In genomic region chr11:47125083-47125482, GRCh38 we compare ENCODE assay signal across 17 cellular contexts. TPM values are rescaled to one million over a fixed set of nuclear protein-coding genes. Genes with fewer than 3 reads are reported as not detected.
A peak's percentile ranks its signal among the peaks of the same experiment; 100 is the strongest.
DNase-seq lines count a peak whose midpoint lies in the region; ATAC-seq and TF ChIP-seq lines count a peak whose summit lies in the region.
"Had no signal": no experiment of that assay in that cellular context is flagged by ENCODE, and none has a peak within 500 bp of the region (broad histone marks: within the 10 kb centered on the region; RNA-seq: fewer than 3 reads in every experiment).

No MANE protein-coding gene starts in this region.

- H3K4me3 Mint-ChIP-seq in HFFc6 (no peak overlapping the region), nephron progenitor cell (no peak overlapping the region)
- H3K4me3 Mint-ChIP-seq: CD14-positive monocyte; CD8-positive, alpha-beta T cell had no signal

- H3K9me3 Mint-ChIP-seq in HFFc6 (no peaks in the 10 kb centered on the region), nephron progenitor cell (no peaks in the 10 kb centered on the region)
- H3K9me3 Mint-ChIP-seq: CD14-positive monocyte; CD8-positive, alpha-beta T cell had no signal

- H4K20me1 ChIP-seq in SK-N-SH (ENCODE audit: insufficient read depth): no peaks in the 10 kb centered on the region

- no peaks in the 10 kb centered on the region for H3K36me3 ChIP-seq in SK-N-SH (replicated peaks in 1 of 2; ENCODE audit: control insufficient read depth in 1 of 2, insufficient read depth in 2 of 2, low read length in 1 of 2)
- H3K36me3 ChIP-seq: BE2C, HAP-1 had no signal

- POLR2A ChIA-PET in SK-N-SH (lab: Yijun Ruan, JAX): no interaction called here

- H3K9ac ChIP-seq in SK-N-SH: peak overlapping the region; percentile 54; the same call in 1 of the 2 replicates

- H3K27ac ChIP-seq in SK-N-SH (ENCODE audit: low read depth in 2 of 2, low read length in 1 of 2): peak overlapping the region; percentile 56 to 98
- H3K27ac ChIP-seq: A549, HL-60 had no signal

- DNase-seq in HFFc6 (no peak), SK-N-SH (no peak), nephron progenitor cell (no peak), GM19238 (ENCODE audit: insufficient read length, low spot score) (no peak), NCI-H2107 (lab: John Stamatoyannopoulos, UW) (no peak), foreskin fibroblast (no peak)
- DNase-seq: BE2C; CD8-positive, alpha-beta T cell; COR-L47; DMS153; DMS79 treated with DMSO at 0.1 percent for 48 hours; EL had no signal

- H3K27ac Mint-ChIP-seq in HFFc6 (peak overlapping the region; percentile 39; the same call in 1 of the 2 replicates), nephron progenitor cell (peak overlapping the region; percentile 91)
- H3K27ac Mint-ChIP-seq: CD14-positive monocyte; CD8-positive, alpha-beta T cell had no signal

- H3K9me3 ChIP-seq in SK-N-SH: no peaks in the 10 kb centered on the region
- H3K9me3 ChIP-seq: A549, BE2C, HAP-1 had no signal

- 64% methylated on average over 7 of the region's 7 CpGs for WGBS in SK-N-SH (ENCODE audit: low lambda C conversion rate)

- CTCF ChIA-PET in SK-N-SH (lab: Yijun Ruan, JAX): no interaction called here

- H3K79me2 ChIP-seq in SK-N-SH (ENCODE audit: insufficient read depth): no peaks in the 10 kb centered on the region

- H3K27me3 Mint-ChIP-seq in HFFc6 (ENCODE audit: insufficient read depth): no peaks in the 10 kb centered on the region
- no peaks in the 10 kb centered on the region for H3K27me3 Mint-ChIP-seq in nephron progenitor cell (ENCODE audit: low read depth, poor library complexity)

- no peak for ATAC-seq in GM21529 (IDR thresholded peaks at IDR 0.05; ENCODE audit: unreplicated experiment)
- ATAC-seq: A549; CD8-positive, alpha-beta T cell had no signal

- H3K36me3 Mint-ChIP-seq in HFFc6 (ENCODE audit: low read depth) (no peaks in the 10 kb centered on the region), nephron progenitor cell (ENCODE audit: low read depth) (no peaks in the 10 kb centered on the region)
- H3K36me3 Mint-ChIP-seq: CD14-positive monocyte; CD8-positive, alpha-beta T cell had no signal

- TF ChIP-seq EP300 in SK-N-SH (IDR thresholded peaks at IDR 0.05; ENCODE audit: borderline replicate concordance in 1 of 2, low read depth in 1 of 2, low read length in 1 of 2): no peak

- H3K9me2 ChIP-seq in SK-N-SH: no peaks in the 10 kb centered on the region

- peaks cover 27% of the 10 kb centered on the region for H3F3A ChIP-seq in SK-N-SH (replicated peaks; ENCODE audit: insufficient read depth)

- TF ChIP-seq RAD21 in SK-N-SH (IDR thresholded peaks at IDR 0.05; ENCODE audit: low read length): no peak

- H3K4me3 ChIP-seq in SK-N-SH (ENCODE audit: low read depth in 2 of 2, low read length in 1 of 2): 0 out of 4 replicates have a peak overlapping the region, but pooled peaks of 1 of the 2 experiments have one; percentile 15
- H3K4me3 ChIP-seq in foreskin fibroblast (ENCODE audit: low read depth in 1 of 2, low read length in 2 of 2): no peak overlapping the region
- H3K4me3 ChIP-seq: A549, HAP-1 had no signal

- peak overlapping the region; percentile 48; the same call in 1 of the 2 replicates for H3K4me2 ChIP-seq in SK-N-SH
- H3K4me2 ChIP-seq: A549 had no signal

- H3K27me3 ChIP-seq in SK-N-SH (ENCODE audit: insufficient read depth): no peaks in the 10 kb centered on the region
- H3K27me3 ChIP-seq: BE2C had no signal

- TF ChIP-seq CTCF in HFFc6 (IDR thresholded peaks at IDR 0.05): no peak
- TF ChIP-seq CTCF in SK-N-SH (IDR thresholded peaks at IDR 0.05): no peak
- TF ChIP-seq CTCF in nephron progenitor cell (IDR thresholded peaks at IDR 0.05): no peak
- TF ChIP-seq CTCF in foreskin fibroblast (IDR thresholded peaks at IDR 0.05; ENCODE audit: low read depth, low read length): no peak

- H3K4me1 Mint-ChIP-seq in HFFc6 (ENCODE audit: low read depth) (peaks cover 10% of the 10 kb centered on the region), nephron progenitor cell (peaks cover 48% of the 10 kb centered on the region)
- H3K4me1 Mint-ChIP-seq: CD14-positive monocyte had no signal

- H2AFZ ChIP-seq in SK-N-SH (ENCODE audit: low read depth): peak overlapping the region; percentile 47

- peaks cover 0 to 27% of the 10 kb centered on the region in 2 experiments; a peak in 3 of 4 replicates for H3K4me1 ChIP-seq in SK-N-SH (ENCODE audit: control insufficient read depth in 1 of 2, insufficient read depth in 2 of 2, low read depth in 1 of 2, low read length in 1 of 2)
- H3K4me1 ChIP-seq: A549, BE2C, HAP-1 had no signal

TF ChIP-seq in SK-N-SH, 30 proteins besides CTCF, POLR2A, EP300 and RAD21:
- no peak for TF ChIP-seq POLR2AphosphoS5 (IDR thresholded peaks at IDR 0.05; ENCODE audit: low read depth, low read length)
- no peak for TF ChIP-seq NRF1 (IDR thresholded peaks at IDR 0.05; ENCODE audit: low read depth, low read length)
- TF ChIP-seq MAX (IDR thresholded peaks at IDR 0.05; ENCODE audit: low read depth): no peak
- TF ChIP-seq FOXM1 (IDR thresholded peaks at IDR 0.05; ENCODE audit: low read depth): no peak
- no peak for TF ChIP-seq MEF2A (IDR thresholded peaks at IDR 0.05; ENCODE audit: borderline replicate concordance, low read depth)
- TF ChIP-seq RFX5 (IDR thresholded peaks at IDR 0.05; ENCODE audit: low read length): no peak
- no peak for TF ChIP-seq TCF12 (IDR thresholded peaks at IDR 0.05)
- TF ChIP-seq FOSL2 (IDR thresholded peaks at IDR 0.05; ENCODE audit: borderline replicate concordance, low read depth): no peak
- TF ChIP-seq ZBTB33 (IDR thresholded peaks at IDR 0.05; ENCODE audit: borderline replicate concordance, low read depth): no peak
- TF ChIP-seq SIN3A (IDR thresholded peaks at IDR 0.05; ENCODE audit: borderline replicate concordance, low read depth, low read length): no peak
- TF ChIP-seq MXI1 (IDR thresholded peaks at IDR 0.05; ENCODE audit: low read depth, low read length): no peak
- no peak for TF ChIP-seq TEAD4 (IDR thresholded peaks at IDR 0.05; ENCODE audit: borderline replicate concordance, insufficient read depth)
- TF ChIP-seq PBX3 (IDR thresholded peaks at IDR 0.05): no peak
- TF ChIP-seq USF2 (IDR thresholded peaks at IDR 0.05; ENCODE audit: borderline replicate concordance, low read depth, low read length): no peak
- no peak for TF ChIP-seq SMC3 (IDR thresholded peaks at IDR 0.05; ENCODE audit: low read depth, low read length)
- no peak for TF ChIP-seq EZH2phosphoT487 (IDR thresholded peaks at IDR 0.05; ENCODE audit: borderline replicate concordance, low read depth)
- TF ChIP-seq RXRA (IDR thresholded peaks at IDR 0.05; ENCODE audit: borderline replicate concordance, low read depth): no peak
- TF ChIP-seq TAF1 (IDR thresholded peaks at IDR 0.05; ENCODE audit: borderline replicate concordance, low read depth, low read length): no peak
TF ChIP-seq in SK-N-SH: peak in this region for 0.

RNA-seq across cellular contexts. Expression of gene ARFGAP2, which starts 51.6 kb away (rescaled TPM):
- 10 to 100 TPM; 58.2 to 64.0 (median 61.1) TPM for total RNA-seq in HFFc6 (2021; fragmentation: NEBNext Ultra II Directional; extraction: Animal tissue kit (Norgen Biotek cat#: 25700))
- polyA plus RNA-seq in SK-N-SH (2012; rRNA removed): 52.5 and 64.0 TPM in 2 replicates
- polyA plus RNA-seq in SK-N-SH (2012; cell fraction: cytosol; rRNA removed): 26.8 and 42.2 TPM in 2 replicates
- 133 and 150 TPM in 2 replicates for polyA plus RNA-seq in SK-N-SH (2012; cell fraction: nucleus; rRNA removed)
